13 cellular contexts compared by ENCODE assay signal in genomic region chr7:45919231-45919825, GRCh38. TPM values are rescaled to one million over a fixed set of nuclear protein-coding genes. Genes with fewer than 3 reads are reported as not detected.
DNase-seq lines count a peak whose midpoint lies in the region; ATAC-seq and TF ChIP-seq lines count a peak whose summit lies in the region.
"Had no signal": no experiment of that assay in that cellular context is flagged by ENCODE, and none has a peak within 500 bp of the region (broad histone marks: within the 10 kb centered on the region; RNA-seq: fewer than 3 reads in every experiment).

No MANE protein-coding gene starts in this region.

- H4K20me1 ChIP-seq in SK-N-SH (ENCODE audit: insufficient read depth), result peaks cover 32% of the 10 kb centered on the region

- H3K9me3 ChIP-seq in SK-N-SH (no peaks in the 10 kb centered on the region), adipocyte (ENCODE audit: control insufficient read depth, low read length) (no peaks in the 10 kb centered on the region), subcutaneous abdominal adipose tissue (ENCODE audit: control insufficient read depth in 5 of 5, low read length in 5 of 5) (no peaks in the 10 kb centered on the region)

- ATAC-seq in SK-N-SH treated with all-trans-retinoic acid at 6 μM for 48 hours, result no peak
- no peak for ATAC-seq in HG03097 (IDR thresholded peaks at IDR 0.05; ENCODE audit: low FRiP score, unreplicated experiment)

- 40% methylated on average over 10 of the region's 10 CpGs for WGBS in SK-N-SH (ENCODE audit: low lambda C conversion rate)

- DNase-seq in SK-N-SH, result no peak
- peak; percentile 12 for DNase-seq in adipocyte (ENCODE audit: low read depth)
- DNase-seq in kidney glomerular epithelial cell (lab: John Stamatoyannopoulos, UW), result peak; percentile 8
- no peak for DNase-seq in cerebellar nuclear complex (lab: John Stamatoyannopoulos, UW)
- no peak for DNase-seq in GM13977 (ENCODE audit: low spot score)
- DNase-seq: activated CD4-positive, alpha-beta T cell treated with anti-CD3 and anti-CD28 coated beads for 4 hours; AML-193; head of caudate nucleus; NCI-H1105 had no signal

- no peak for TF ChIP-seq CTCF in SK-N-SH (IDR thresholded peaks at IDR 0.05)
- TF ChIP-seq CTCF in GM13977 (IDR thresholded peaks at IDR 0.05; ENCODE audit: extremely low read depth, insufficient read depth, missing control alignments), result no peak

- H3K27me3 ChIP-seq in SK-N-SH (ENCODE audit: insufficient read depth) (no peaks in the 10 kb centered on the region), adipocyte (replicated peaks; ENCODE audit: control insufficient read depth, insufficient read depth, low read length) (no peaks in the 10 kb centered on the region), subcutaneous abdominal adipose tissue (ENCODE audit: control insufficient read depth in 5 of 5, insufficient read depth in 4 of 5, low read length in 5 of 5) (peaks cover 0 to 22% (median 15%) of the 10 kb centered on the region in 5 donors)

- POLR2A ChIA-PET in SK-N-SH (lab: Yijun Ruan, JAX), result no interaction called here

- CTCF ChIA-PET in SK-N-SH (lab: Yijun Ruan, JAX), result interaction anchor here (0.7 to 10.7 kb wide), 13 partner anchors 14 to 1347 kb away, joined by 3 to 291 read pairs (median 35); partner anchors contain the start of gene IGFBP1

- H3F3A ChIP-seq in SK-N-SH (replicated peaks; ENCODE audit: insufficient read depth), result peaks cover 28% of the 10 kb centered on the region

- H3K9me2 ChIP-seq in SK-N-SH, result no peaks in the 10 kb centered on the region

- H3K36me3 ChIP-seq in SK-N-SH (replicated peaks in 1 of 2; ENCODE audit: control insufficient read depth in 1 of 2, insufficient read depth in 2 of 2, low read length in 1 of 2), result peaks cover 5 to 36% of the 10 kb centered on the region in 2 experiments
- H3K36me3 ChIP-seq in adipocyte (ENCODE audit: control insufficient read depth, insufficient read depth, low read length, severe bottlenecking), result peaks cover 28% of the 10 kb centered on the region
- peaks cover 0 to 29% (median 19%) of the 10 kb centered on the region in 5 donors for H3K36me3 ChIP-seq in subcutaneous abdominal adipose tissue (ENCODE audit: control insufficient read depth in 5 of 5, insufficient read depth in 5 of 5, low read length in 5 of 5)

- no peak overlapping the region for H3K27ac ChIP-seq in SK-N-SH (ENCODE audit: low read depth in 2 of 2, low read length in 1 of 2)
- no peak overlapping the region for H3K27ac ChIP-seq in subcutaneous abdominal adipose tissue (ENCODE audit: low read depth, low read length)
- H3K27ac ChIP-seq: parathyroid adenoma had no signal

- no peak for TF ChIP-seq EP300 in SK-N-SH (IDR thresholded peaks at IDR 0.05; ENCODE audit: borderline replicate concordance in 1 of 2, low read depth in 1 of 2, low read length in 1 of 2)

- peaks cover 28% of the 10 kb centered on the region for H3K79me2 ChIP-seq in SK-N-SH (ENCODE audit: insufficient read depth)
- H3K79me2 ChIP-seq: parathyroid adenoma had no signal

- in situ Hi-C loops in GM13977 (cut with MboI; ENCODE audit: low pct_unique_long_range_greater_than_20kb, low sequenced_read_pairs, unreplicated experiment), result loop anchor here (10.0 to 25.0 kb wide), 2 partner anchors 1165 to 1268 kb away; no protein-coding TSS in a partner anchor

- H3K9ac ChIP-seq in SK-N-SH, result peak overlapping the region; percentile 55
- peak overlapping the region; percentile 71 for H3K9ac ChIP-seq in adipocyte (ENCODE audit: low read length)
- peak overlapping the region in 2 of 5 donors; percentile 9 to 26 for H3K9ac ChIP-seq in subcutaneous abdominal adipose tissue (ENCODE audit: low read length in 5 of 5)
- H3K9ac ChIP-seq: parathyroid adenoma had no signal

- no peak for TF ChIP-seq RAD21 in SK-N-SH (IDR thresholded peaks at IDR 0.05; ENCODE audit: low read length)

- H3K4me3 ChIP-seq in SK-N-SH (ENCODE audit: low read depth in 2 of 2, low read length in 1 of 2) (peak overlapping the region; percentile 58 to 72; a peak in 3 of 4 replicates), adipocyte (ENCODE audit: low read length) (peak overlapping the region; percentile 82), subcutaneous abdominal adipose tissue (ENCODE audit: low read depth in 1 of 5, low read length in 5 of 5) (peak overlapping the region; percentile 68 to 76 (median 70))

- H2AFZ ChIP-seq in SK-N-SH (ENCODE audit: low read depth), result no peak overlapping the region
- H2AFZ ChIP-seq: parathyroid adenoma had no signal

- H3K4me2 ChIP-seq in SK-N-SH, result peak overlapping the region; percentile 84

- H3K4me1 ChIP-seq in SK-N-SH (ENCODE audit: control insufficient read depth in 1 of 2, insufficient read depth in 2 of 2, low read depth in 1 of 2, low read length in 1 of 2) (peaks cover 21 to 36% of the 10 kb centered on the region in 2 experiments), adipocyte (ENCODE audit: control insufficient read depth, insufficient read depth, low read length) (peaks cover 61% of the 10 kb centered on the region), subcutaneous abdominal adipose tissue (ENCODE audit: control insufficient read depth in 5 of 5, insufficient read depth in 5 of 5, low read length in 5 of 5) (peaks cover 2 to 61% (median 53%) of the 10 kb centered on the region in 5 donors)

TF ChIP-seq in SK-N-SH, 30 proteins besides CTCF, POLR2A, EP300 and RAD21 (continues in another document):
- TF ChIP-seq FOXM1 (IDR thresholded peaks at IDR 0.05; ENCODE audit: low read depth), result no peak
- TF ChIP-seq REST (IDR thresholded peaks at IDR 0.05; ENCODE audit: low read depth, low read length), result no peak
- TF ChIP-seq TAF1 (IDR thresholded peaks at IDR 0.05; ENCODE audit: borderline replicate concordance, low read depth, low read length), result no peak
- no peak for TF ChIP-seq ELF1 (IDR thresholded peaks at IDR 0.05)

TF ChIP-seq in SK-N-SH treated with all-trans-retinoic acid at 6 μM for 48 hours, 23 proteins besides CTCF, POLR2A, EP300 and RAD21:
- TF ChIP-seq ISL1 (CRISPR knock-in tag; IDR thresholded peaks at IDR 0.05), result no peak
- TF ChIP-seq TCF4 (CRISPR knock-in tag; IDR thresholded peaks at IDR 0.05; ENCODE audit: borderline replicate concordance), result no peak
- TF ChIP-seq SNAI2 (CRISPR knock-in tag; IDR thresholded peaks at IDR 0.05), result no peak
- no peak for TF ChIP-seq TSHZ2 (CRISPR knock-in tag; IDR thresholded peaks at IDR 0.05)
- no peak for TF ChIP-seq POU6F1 (CRISPR knock-in tag; IDR thresholded peaks at IDR 0.05; ENCODE audit: borderline replicate concordance, low read depth)

RNA-seq across cellular contexts. Expression of gene IGFBP3, which starts 1.7 kb away (rescaled TPM):
- 51.2 and 80.3 TPM in 2 replicates for polyA plus RNA-seq in SK-N-SH (2012; rRNA removed)
- polyA plus RNA-seq in SK-N-SH (2012; cell fraction: cytosol; rRNA removed), result 58.5 and 59.1 TPM in 2 replicates
- polyA plus RNA-seq in SK-N-SH (2012; cell fraction: nucleus; rRNA removed), result 80.5 and 102 TPM in 2 replicates

RNA-seq across cellular contexts. Expression of gene IGFBP1, which starts 31.0 kb away (rescaled TPM):
- not detected in 2 replicates for polyA plus RNA-seq in SK-N-SH (2012; rRNA removed)
- polyA plus RNA-seq in SK-N-SH (2012; cell fraction: cytosol; rRNA removed), result not detected in 2 replicates
- polyA plus RNA-seq in SK-N-SH (2012; cell fraction: nucleus; rRNA removed), result not detected in 2 replicates

RNA-seq across cellular contexts. Expression of gene CCDC201, which starts 46.4 kb away (rescaled TPM):
- polyA plus RNA-seq in SK-N-SH (2012; rRNA removed), result not detected in 2 replicates
- polyA plus RNA-seq in SK-N-SH (2012; cell fraction: cytosol; rRNA removed), result not detected in 2 replicates
- polyA plus RNA-seq in SK-N-SH (2012; cell fraction: nucleus; rRNA removed), result not detected in 2 replicates

Comparison
In these comparisons a context has a peak if more than half of its experiments do, and no peak if none do; other contexts are left out.
1. DNase-seq: peak in adipocyte (single experiment) and kidney glomerular epithelial cell (single experiment); none in SK-N-SH (single experiment), cerebellar nuclear complex (0 of 2) and GM13977 (single experiment).
2. Peak in every context shown above with its lines, with median percentiles within 50 percentile points of each other: H3K4me3 ChIP-seq.